ENCODE assay signal across 2 cellular contexts in genomic region chr15:81197688-81198281, GRCh38.
TF ChIP-seq lines count a peak whose summit lies in the region.

No MANE protein-coding gene starts in this region.

TF ChIP-seq in IMR-90, 13 proteins besides CTCF, POLR2A, EP300 and RAD21:
- TF ChIP-seq CEBPB (IDR thresholded peaks at IDR 0.05; ENCODE audit: low read depth, low read length) (no peak), MAFK (IDR thresholded peaks at IDR 0.05; ENCODE audit: low read depth, low read length) (no peak), MAZ (IDR thresholded peaks at IDR 0.05; ENCODE audit: borderline replicate concordance, low read depth, low read length) (no peak), BHLHE40 (IDR thresholded peaks at IDR 0.05; ENCODE audit: low read depth, low read length) (no peak), RFX5 (IDR thresholded peaks at IDR 0.05; ENCODE audit: low read depth, low read length) (no peak), FOS (IDR thresholded peaks at IDR 0.05; ENCODE audit: low read depth, low read length) (no peak)

TF ChIP-seq in H1, 55 proteins besides CTCF, POLR2A, EP300 and RAD21:
- TF ChIP-seq TBP (IDR thresholded peaks at IDR 0.05; ENCODE audit: low read depth, low read length) (peak; percentile 51; the same call in 1 of the 2 replicates), ASH2L (IDR thresholded peaks at IDR 0.05; ENCODE audit: low read length) (no peak)
